12 cellular contexts compared by ENCODE assay signal in the genomic region with DNA sequence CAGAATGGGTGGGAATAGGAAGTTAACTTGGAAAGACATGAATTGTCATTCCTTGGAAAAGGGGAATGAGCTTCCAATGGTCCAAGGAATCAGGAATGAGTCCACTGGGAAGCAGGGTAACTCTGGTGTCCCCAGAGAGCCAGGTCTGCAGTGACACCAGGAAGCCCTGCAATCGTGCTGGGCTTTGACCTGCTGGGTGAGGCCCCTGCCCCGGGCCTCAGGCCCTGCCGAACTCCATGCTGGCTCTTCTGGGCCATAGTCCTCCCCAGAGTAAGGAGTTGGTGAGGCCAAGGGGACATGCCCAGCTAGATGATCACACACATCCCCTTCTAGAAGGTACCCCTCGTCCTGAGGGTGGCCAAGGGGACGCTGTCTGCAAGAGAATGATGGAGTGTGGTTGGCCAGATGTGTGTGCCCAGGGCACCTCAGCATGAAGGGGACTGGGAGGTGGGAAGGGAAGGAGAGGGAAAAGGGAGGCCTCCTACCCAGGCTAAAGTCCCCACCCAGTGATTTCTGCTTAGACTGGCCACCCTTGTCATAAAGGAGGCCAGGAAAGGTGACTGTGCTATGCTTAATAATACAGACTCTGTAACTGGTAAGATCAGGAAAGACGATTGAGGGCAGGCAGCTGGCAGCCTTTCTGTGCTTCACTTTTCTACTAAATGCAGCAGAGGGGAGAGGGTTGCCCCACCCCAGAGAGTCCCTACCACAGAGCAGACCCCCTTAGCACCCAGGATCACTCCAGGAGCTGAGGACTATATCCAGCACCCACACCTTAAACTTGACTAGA.
DNase-seq lines count a peak whose midpoint lies in the region; ATAC-seq and TF ChIP-seq lines count a peak whose summit lies in the region.
"Had no signal": no experiment of that assay in that cellular context is flagged by ENCODE, and none has a peak within 500 bp of the region (broad histone marks: within the 10 kb centered on the region; RNA-seq: fewer than 3 reads in every experiment).

No MANE protein-coding gene starts in this region.

- intact Hi-C loops in CD14-positive monocyte (cut with micrococcal nuclease) (no loop called here), gastrocnemius medialis (cut with DNase I; ENCODE audit: low total_unique reads) (no loop called here), sciatic nerve (cut with DNase I) (no loop called here)

- H3K4me2 ChIP-seq in OCI-LY1 (ENCODE audit: low read length): no peak overlapping the region

- no peaks in the 10 kb centered on the region for H3F3A ChIP-seq in OCI-LY1 (ENCODE audit: insufficient read depth, low read length)

- H3K4me3 ChIP-seq in OCI-LY1 (ENCODE audit: low read depth, low read length, poor library complexity, severe bottlenecking) (no peak overlapping the region), gastrocnemius medialis (no peak overlapping the region)

- no peaks in the 10 kb centered on the region for H3K9me2 ChIP-seq in OCI-LY1 (ENCODE audit: low read depth, low read length)

- no peak overlapping the region for H2AFZ ChIP-seq in OCI-LY1 (ENCODE audit: low read length)

- no peaks in the 10 kb centered on the region; the same call in 1 of the 2 replicates for H3K27me3 ChIP-seq in OCI-LY1 (ENCODE audit: insufficient read depth, low read length)
- H3K27me3 ChIP-seq in gastrocnemius medialis: no peaks in the 10 kb centered on the region

- H3K9ac ChIP-seq in OCI-LY1 (ENCODE audit: low read length): no peak overlapping the region

- no peak overlapping the region for H3K4me3 Mint-ChIP-seq in CD14-positive monocyte
- no peak overlapping the region for H3K4me3 Mint-ChIP-seq in T-helper 2 cell treated with Interferon-gamma antibody and Interleukin-4, amounts not matched to agents 5 μg/mL and 100 μg/mL, for 36 hours
- H3K4me3 Mint-ChIP-seq: CD8-positive, alpha-beta memory T cell; natural killer cell treated with Interleukin-12 subunit alpha and Interleukin-12 subunit beta and Interleukin-15 and Interleukin-18, amount 100 ng/mL, for 72 hours had no signal

- peaks cover 0 to 4% (median 3%) of the 10 kb centered on the region in 3 donors for H3K27me3 Mint-ChIP-seq in CD14-positive monocyte (ENCODE audit: low read depth in 3 of 3)
- H3K27me3 Mint-ChIP-seq in T-helper 2 cell treated with Interferon-gamma antibody and Interleukin-4, amounts not matched to agents 5 μg/mL and 100 μg/mL, for 36 hours (ENCODE audit: low read depth): peaks cover 3% of the 10 kb centered on the region

- DNase-seq in CD14-positive monocyte (ENCODE audit: low spot score) (peak; percentile 11), gastrocnemius medialis (no peak), sciatic nerve (ENCODE audit: low spot score) (no peak), activated gamma-delta T cell treated with Interleukin-2 at 50 U/mL for 16 hours (no peak)
- DNase-seq in T-helper 2 cell treated with Interferon-gamma antibody and Interleukin-4, amounts not matched to agents 5 μg/mL and 100 μg/mL, for 36 hours (ENCODE audit: low spot score): no peak
- DNase-seq: activated CD4-positive, alpha-beta T cell treated with anti-CD3 and anti-CD28 coated beads, Interleukin-2, amount 50 U/mL, for 4 hours; activated naive CD4-positive, alpha-beta T cell; CD8-positive, alpha-beta memory T cell had no signal

- no peaks in the 10 kb centered on the region for H3K79me2 ChIP-seq in OCI-LY1 (ENCODE audit: insufficient read depth, low read length)

- peaks cover 52% of the 10 kb centered on the region for H3K4me1 ChIP-seq in OCI-LY1 (ENCODE audit: insufficient read depth, low read length, severe bottlenecking)
- peaks cover 3 to 15% of the 10 kb centered on the region in 2 donors for H3K4me1 ChIP-seq in gastrocnemius medialis

- TF ChIP-seq CTCF in CD14-positive monocyte (IDR thresholded peaks at IDR 0.05) (no peak), OCI-LY1 (IDR thresholded peaks at IDR 0.05; ENCODE audit: low read length) (no peak), gastrocnemius medialis (IDR thresholded peaks at IDR 0.05 in 4 of 5, conservative IDR thresholded peaks at IDR 0.05 in 1 of 5) (no peak)

- H4K20me1 ChIP-seq in OCI-LY1 (ENCODE audit: insufficient read depth, low read length): no peaks in the 10 kb centered on the region

- no peak for TF ChIP-seq POLR2A in gastrocnemius medialis (IDR thresholded peaks at IDR 0.05)

- H3K36me3 ChIP-seq in OCI-LY1 (ENCODE audit: insufficient read depth, low read length): no peaks in the 10 kb centered on the region
- H3K36me3 ChIP-seq in gastrocnemius medialis: no peaks in the 10 kb centered on the region

- H3K27ac ChIP-seq in OCI-LY1 (ENCODE audit: low read depth, low read length, poor library complexity, severe bottlenecking): peak overlapping the region; percentile 88
- peak overlapping the region; percentile 16 to 70 (median 65) for H3K27ac ChIP-seq in gastrocnemius medialis

- H3K9me3 ChIP-seq in OCI-LY1 (ENCODE audit: low read length): no peaks in the 10 kb centered on the region
- H3K9me3 ChIP-seq in gastrocnemius medialis: no peaks in the 10 kb centered on the region

- peaks cover 0 to 5% (median 0%) of the 10 kb centered on the region in 7 donors for H3K9me3 Mint-ChIP-seq in CD14-positive monocyte
- H3K9me3 Mint-ChIP-seq in T-helper 2 cell treated with Interferon-gamma antibody and Interleukin-4, amounts not matched to agents 5 μg/mL and 100 μg/mL, for 36 hours: no peaks in the 10 kb centered on the region
- H3K9me3 Mint-ChIP-seq: CD8-positive, alpha-beta memory T cell; natural killer cell treated with Interleukin-12 subunit alpha and Interleukin-12 subunit beta and Interleukin-15 and Interleukin-18, amount 100 ng/mL, for 72 hours had no signal

- peak overlapping the region in 2 of 7 donors; percentile 25 to 50 for H3K27ac Mint-ChIP-seq in CD14-positive monocyte
- no peak overlapping the region for H3K27ac Mint-ChIP-seq in T-helper 2 cell treated with Interferon-gamma antibody and Interleukin-4, amounts not matched to agents 5 μg/mL and 100 μg/mL, for 36 hours
- H3K27ac Mint-ChIP-seq: natural killer cell treated with Interleukin-12 subunit alpha and Interleukin-12 subunit beta and Interleukin-15 and Interleukin-18, amount 100 ng/mL, for 72 hours had no signal

- ATAC-seq in esophagus mucosa (peak; percentile 9), gastrocnemius medialis (no peak), HG02885 (IDR thresholded peaks at IDR 0.05; ENCODE audit: poor library complexity, unreplicated experiment) (no peak), sciatic nerve (no peak)
- ATAC-seq: natural killer cell treated with Interleukin-12 subunit alpha and Interleukin-12 subunit beta and Interleukin-15 and Interleukin-18, amount 100 ng/mL, for 72 hours had no signal

- H3K4me1 Mint-ChIP-seq in CD14-positive monocyte: peaks cover 16% of the 10 kb centered on the region
- H3K4me1 Mint-ChIP-seq in T-helper 2 cell treated with Interferon-gamma antibody and Interleukin-4, amounts not matched to agents 5 μg/mL and 100 μg/mL, for 36 hours (ENCODE audit: low read depth): peaks cover 35% of the 10 kb centered on the region

- in situ Hi-C loops in gastrocnemius medialis (cut with MboI; ENCODE audit: low sequenced_read_pairs in 4 of 4): no loop called here

- no peaks in the 10 kb centered on the region for H3K36me3 Mint-ChIP-seq in CD14-positive monocyte
- no peaks in the 10 kb centered on the region for H3K36me3 Mint-ChIP-seq in T-helper 2 cell treated with Interferon-gamma antibody and Interleukin-4, amounts not matched to agents 5 μg/mL and 100 μg/mL, for 36 hours (ENCODE audit: low read depth)
- H3K36me3 Mint-ChIP-seq: CD8-positive, alpha-beta memory T cell; natural killer cell treated with Interleukin-12 subunit alpha and Interleukin-12 subunit beta and Interleukin-15 and Interleukin-18, amount 100 ng/mL, for 72 hours had no signal
